Comparison of ENCODE assay signal across 1 cellular context in genomic region chr2:25332571-25332970, GRCh38.
TF ChIP-seq lines count a peak whose summit lies in the region.

No MANE protein-coding gene starts in this region.

TF ChIP-seq in H1, 55 proteins besides CTCF, POLR2A, EP300 and RAD21:
- no peak for TF ChIP-seq SRF (IDR thresholded peaks at IDR 0.05; ENCODE audit: low read depth, low read length)
